ENCODE assay signal across 17 cellular contexts in the genomic region with DNA sequence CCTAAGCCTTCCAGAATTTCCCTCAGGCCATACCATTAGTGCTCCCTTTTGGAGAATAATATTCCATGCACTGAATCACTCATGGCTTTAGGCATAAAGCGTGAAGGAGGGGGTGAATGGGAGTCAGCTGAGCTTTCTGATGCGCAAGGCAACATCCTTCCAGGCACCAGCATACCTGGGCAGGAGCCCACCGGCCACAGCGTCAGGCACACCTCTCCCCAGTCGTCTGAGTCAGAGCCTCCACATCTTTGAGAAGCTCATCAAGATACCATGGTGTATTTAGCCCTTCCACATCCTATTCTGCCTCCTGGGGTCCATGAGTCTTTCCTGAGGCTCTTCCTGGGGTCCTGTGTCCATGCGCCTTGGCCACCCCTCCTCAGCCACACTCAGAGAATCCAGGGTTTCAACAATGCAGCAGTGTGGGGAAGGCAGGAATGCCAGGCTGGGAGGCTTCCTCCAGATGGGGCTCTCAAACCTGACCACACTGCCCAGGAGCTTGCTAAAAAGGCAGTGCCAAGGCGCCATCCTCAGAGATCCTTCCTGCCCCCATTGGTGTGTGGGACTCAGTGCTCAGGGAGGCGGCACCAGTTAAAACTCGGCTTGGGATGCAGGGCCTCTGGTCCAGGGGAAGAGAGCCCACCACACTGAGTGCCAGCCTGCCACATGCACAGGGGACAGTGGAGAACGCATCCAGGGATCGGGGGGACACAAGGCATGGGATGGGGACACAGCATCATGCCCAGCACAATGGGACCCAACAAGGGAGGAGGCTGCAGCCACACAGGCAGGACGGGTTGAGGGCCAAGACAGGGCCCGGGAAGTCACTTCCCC. TPM values are rescaled to one million over a fixed set of nuclear protein-coding genes. Genes with fewer than 3 reads are reported as not detected.
A peak's percentile ranks its signal among the peaks of the same experiment; 100 is the strongest.
DNase-seq lines count a peak whose midpoint lies in the region; ATAC-seq, FAIRE-seq and TF ChIP-seq lines count a peak whose summit lies in the region.
"Had no signal": no experiment of that assay in that cellular context is flagged by ENCODE, and none has a peak within 500 bp of the region (broad histone marks: within the 10 kb centered on the region; RNA-seq: fewer than 3 reads in every experiment).

No MANE protein-coding gene starts in this region.

- peaks cover 2% of the 10 kb centered on the region for H3K4me1 ChIP-seq in upper lobe of right lung

- peaks cover 11% of the 10 kb centered on the region for H3K27me3 ChIP-seq in upper lobe of right lung

- peaks cover 27 to 50% of the 10 kb centered on the region in 2 donors for H3K4me1 Mint-ChIP-seq in natural killer cell

- H3K36me3 ChIP-seq in upper lobe of right lung: no peaks in the 10 kb centered on the region
- H3K36me3 ChIP-seq: thoracic aorta had no signal

- TF ChIP-seq CTCF in natural killer cell (IDR thresholded peaks at IDR 0.05) (no peak), upper lobe of right lung (IDR thresholded peaks at IDR 0.05) (no peak)

- H3K4me3 ChIP-seq in upper lobe of right lung: no peak overlapping the region
- H3K4me3 ChIP-seq: thoracic aorta had no signal

- H3K9me3 ChIP-seq in upper lobe of right lung: no peaks in the 10 kb centered on the region
- H3K9me3 ChIP-seq: thoracic aorta had no signal

- ATAC-seq in natural killer cell (no peak), upper lobe of right lung (no peak)
- ATAC-seq: CD8-positive, alpha-beta T cell had no signal

- peaks cover 2 to 10% of the 10 kb centered on the region in 2 donors for H3K27me3 Mint-ChIP-seq in natural killer cell (ENCODE audit: low read depth in 2 of 2)

- no peak for FAIRE-seq in RCC 7860 (lab: Jason Lieb, UNC)
- FAIRE-seq: H1 had no signal

- no peak overlapping the region for H3K4me3 Mint-ChIP-seq in natural killer cell
- H3K4me3 Mint-ChIP-seq: CD8-positive, alpha-beta T cell had no signal

- no peak overlapping the region for H3K27ac ChIP-seq in upper lobe of right lung
- H3K27ac ChIP-seq: thoracic aorta had no signal

- peaks cover 2 to 3% of the 10 kb centered on the region in 2 donors for H3K9me3 Mint-ChIP-seq in natural killer cell

- DNase-seq in activated effector memory CD4-positive, alpha-beta T cell treated with anti-CD3 and anti-CD28 coated beads, Interleukin-2, amount 50 U/mL, for 16 hours: peak; percentile 43
- no peak for DNase-seq in activated effector memory CD4-positive, alpha-beta T cell treated with Interleukin-2 at 50 U/mL for 16 hours
- DNase-seq in effector CD4-positive, alpha-beta T cell: peak; percentile 1
- peak; percentile 14 for DNase-seq in natural killer cell
- peak; percentile 48 for DNase-seq in upper lobe of right lung
- DNase-seq in RCC 7860 (ENCODE audit: low spot score): no peak
- DNase-seq in NOMO-1 (lab: John Stamatoyannopoulos, UW; ENCODE audit: unreplicated experiment in 2 of 2): no peak
- DNase-seq in NCI-H526 (lab: John Stamatoyannopoulos, UW): no peak
- DNase-seq: EL; hippocampal formation; NCI-H1694; stimulated activated CD4-positive, alpha-beta T cell treated with anti-CD3 and anti-CD28 coated beads, Interleukin-2, amount 100 ng/mL, for 24 hours had no signal

- H3K36me3 Mint-ChIP-seq in natural killer cell: peaks cover 11% of the 10 kb centered on the region
- H3K36me3 Mint-ChIP-seq: CD8-positive, alpha-beta T cell had no signal

- no peak overlapping the region for H3K27ac Mint-ChIP-seq in natural killer cell
- H3K27ac Mint-ChIP-seq: CD8-positive, alpha-beta T cell had no signal

- intact Hi-C loops in natural killer cell (cut with micrococcal nuclease): no loop called here
- intact Hi-C loops in upper lobe of right lung (cut with DNase I): no loop called here

RNA-seq across cellular contexts. Expression of a gene that starts 31.6 kb away (rescaled TPM):
- total RNA-seq in natural killer cell (10 to 100 TPM in 2 of 3 donors, 1 to 10 TPM in 1; 9.3 to 12.9 (median 10.9) TPM), upper lobe of right lung (2.6 TPM)
- total RNA-seq: A673, HT-29, thoracic aorta had no signal

Comparison
In these comparisons a context has a peak if more than half of its experiments do, and no peak if none do; other contexts are left out.
1. DNase-seq: peak in activated effector memory CD4-positive, alpha-beta T cell treated with anti-CD3 and anti-CD28 coated beads, Interleukin-2, amount 50 U/mL, for 16 hours (single experiment), effector CD4-positive, alpha-beta T cell (single experiment), natural killer cell (single experiment) and upper lobe of right lung (single experiment); none in activated effector memory CD4-positive, alpha-beta T cell treated with Interleukin-2 at 50 U/mL for 16 hours (single experiment), RCC 7860 (single experiment), NOMO-1 (0 of 2) and NCI-H526 (0 of 2).